19 cellular contexts compared by ENCODE assay signal in genomic region chrX:134251241-134251640, GRCh38. TPM values are rescaled to one million over a fixed set of nuclear protein-coding genes. Genes with fewer than 3 reads are reported as not detected.
DNase-seq lines count a peak whose midpoint lies in the region; ATAC-seq lines count a peak whose summit lies in the region.
"Had no signal": no experiment of that assay in that cellular context is flagged by ENCODE, and none has a peak within 500 bp of the region (broad histone marks: within the 10 kb centered on the region; RNA-seq: fewer than 3 reads in every experiment).

No MANE protein-coding gene starts in this region.

- no peak for ATAC-seq in GM21367 (IDR thresholded peaks at IDR 0.05; ENCODE audit: unreplicated experiment)
- ATAC-seq: CD8-positive, alpha-beta T cell; GM12878 had no signal

- DNase-seq in globus pallidus (ENCODE audit: low spot score), result peak; percentile 80
- peak; percentile 82 for DNase-seq in pons (ENCODE audit: low spot score)
- DNase-seq in NCI-H1105 treated with DMSO at 0.1 percent for 48 hours (lab: John Stamatoyannopoulos, UW), result no peak
- no peak for DNase-seq in NOMO-1 (lab: John Stamatoyannopoulos, UW; ENCODE audit: unreplicated experiment in 2 of 2)
- DNase-seq: 8988T; CD8-positive, alpha-beta T cell; DMS 273 treated with DMSO at 0.1 percent for 48 hours; DMS53; DND-41; EL; GM23248 had no signal

- H3K27ac ChIP-seq in angular gyrus (ENCODE audit: low read depth, low read length), result peak overlapping the region; percentile 72
- H3K27ac ChIP-seq in temporal lobe (ENCODE audit: low read depth, low read length), result peak overlapping the region; percentile 36
- H3K27ac ChIP-seq: BLaER1 treated with 17β-estradiol and CSF1 and Interleukin-3, amounts not matched to agents 10 nM and 100 nM; GM23248 had no signal

RNA-seq across cellular contexts. Expression of gene CCDC160, which starts 14.3 kb away (rescaled TPM):
- total RNA-seq in temporal lobe, result 1.2 TPM
- total RNA-seq: A673; B cell; CD8-positive, alpha-beta T cell; GM12878; GM23248; HT-29 had no signal

Comparison
In these comparisons a context has a peak if more than half of its experiments do, and no peak if none do; other contexts are left out.
1. DNase-seq: peak in globus pallidus (single experiment) and pons (single experiment); none in NCI-H1105 treated with DMSO at 0.1 percent for 48 hours (single experiment) and NOMO-1 (0 of 2).